2 cellular contexts compared by ENCODE assay signal in the genomic region with DNA sequence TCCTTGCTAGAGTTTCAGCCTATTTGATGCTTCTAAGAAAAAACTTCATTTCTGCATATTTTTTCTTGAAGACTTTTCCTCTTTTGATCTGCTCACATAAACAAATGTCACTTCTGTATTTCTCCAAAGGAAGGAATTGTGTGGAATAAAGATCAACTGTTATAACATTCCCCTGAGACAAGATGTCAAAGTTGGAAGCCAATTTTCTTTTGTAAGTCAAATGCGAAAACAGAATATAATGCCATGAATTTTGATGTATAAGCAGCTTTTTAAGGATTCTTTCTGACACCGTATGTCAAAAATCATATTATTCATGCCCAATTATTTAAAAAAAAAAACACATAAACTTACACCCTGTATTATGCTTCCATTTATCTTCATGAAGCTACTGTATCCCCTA.
A peak's percentile ranks its signal among the peaks of the same experiment; 100 is the strongest.
TF ChIP-seq lines count a peak whose summit lies in the region.

No MANE protein-coding gene starts in this region.

TF ChIP-seq in HepG2, 621 proteins besides CTCF, POLR2A, EP300 and RAD21 (continues in another document):
- TF ChIP-seq, protein P1, sequence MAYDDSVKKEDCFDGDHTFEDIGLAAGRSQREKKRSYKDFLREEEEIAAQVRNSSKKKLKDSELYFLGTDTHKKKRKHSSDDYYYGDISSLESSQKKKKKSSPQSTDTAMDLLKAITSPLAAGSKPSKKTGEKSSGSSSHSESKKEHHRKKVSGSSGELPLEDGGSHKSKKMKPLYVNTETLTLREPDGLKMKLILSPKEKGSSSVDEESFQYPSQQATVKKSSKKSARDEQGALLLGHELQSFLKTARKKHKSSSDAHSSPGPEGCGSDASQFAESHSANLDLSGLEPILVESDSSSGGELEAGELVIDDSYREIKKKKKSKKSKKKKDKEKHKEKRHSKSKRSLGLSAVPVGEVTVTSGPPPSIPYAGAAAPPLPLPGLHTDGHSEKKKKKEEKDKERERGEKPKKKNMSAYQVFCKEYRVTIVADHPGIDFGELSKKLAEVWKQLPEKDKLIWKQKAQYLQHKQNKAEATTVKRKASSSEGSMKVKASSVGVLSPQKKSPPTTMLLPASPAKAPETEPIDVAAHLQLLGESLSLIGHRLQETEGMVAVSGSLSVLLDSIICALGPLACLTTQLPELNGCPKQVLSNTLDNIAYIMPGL (CRISPR knock-in tag; IDR thresholded peaks at IDR 0.05; ENCODE audit: borderline replicate concordance in 1 of 2, low read depth in 1 of 2): no peak; a peak in 1 of 4 replicates
- no peak for TF ChIP-seq KDM1A (CRISPR knock-in tag; IDR thresholded peaks at IDR 0.05)
- TF ChIP-seq ETV6 (CRISPR knock-in tag; conservative IDR thresholded peaks at IDR 0.05): no peak
- TF ChIP-seq ATF1 (CRISPR knock-in tag; IDR thresholded peaks at IDR 0.05): no peak
- TF ChIP-seq, protein P2, sequence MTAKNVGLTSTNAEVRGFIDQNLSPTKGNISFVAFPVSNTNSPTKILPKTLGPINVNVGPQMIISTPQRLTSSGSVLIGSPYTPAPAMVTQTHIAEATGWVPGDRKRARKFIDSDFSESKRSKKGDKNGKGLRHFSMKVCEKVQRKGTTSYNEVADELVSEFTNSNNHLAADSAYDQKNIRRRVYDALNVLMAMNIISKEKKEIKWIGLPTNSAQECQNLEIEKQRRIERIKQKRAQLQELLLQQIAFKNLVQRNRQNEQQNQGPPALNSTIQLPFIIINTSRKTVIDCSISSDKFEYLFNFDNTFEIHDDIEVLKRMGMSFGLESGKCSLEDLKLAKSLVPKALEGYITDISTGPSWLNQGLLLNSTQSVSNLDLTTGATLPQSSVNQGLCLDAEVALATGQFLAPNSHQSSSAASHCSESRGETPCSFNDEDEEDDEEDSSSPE (CRISPR knock-in tag; IDR thresholded peaks at IDR 0.05): no peak
- TF ChIP-seq ZNF138 (CRISPR knock-in tag; IDR thresholded peaks at IDR 0.05; ENCODE audit: low read depth): no peak
- no peak for TF ChIP-seq ZNF878 (CRISPR knock-in tag; IDR thresholded peaks at IDR 0.05)
- no peak for TF ChIP-seq ZNF235 (CRISPR knock-in tag; IDR thresholded peaks at IDR 0.05; ENCODE audit: borderline replicate concordance)
- no peak; the same call in 1 of the 2 replicates for TF ChIP-seq ELF3 (CRISPR knock-in tag; IDR thresholded peaks at IDR 0.05)
- 0 out of 2 replicates have a peak, but pooled peaks have one; percentile 36 for TF ChIP-seq ZNF101 (CRISPR knock-in tag; IDR thresholded peaks at IDR 0.05; ENCODE audit: borderline replicate concordance, low read depth)
- no peak for TF ChIP-seq RFXANK (CRISPR knock-in tag; IDR thresholded peaks at IDR 0.05)
- TF ChIP-seq, protein P3, sequence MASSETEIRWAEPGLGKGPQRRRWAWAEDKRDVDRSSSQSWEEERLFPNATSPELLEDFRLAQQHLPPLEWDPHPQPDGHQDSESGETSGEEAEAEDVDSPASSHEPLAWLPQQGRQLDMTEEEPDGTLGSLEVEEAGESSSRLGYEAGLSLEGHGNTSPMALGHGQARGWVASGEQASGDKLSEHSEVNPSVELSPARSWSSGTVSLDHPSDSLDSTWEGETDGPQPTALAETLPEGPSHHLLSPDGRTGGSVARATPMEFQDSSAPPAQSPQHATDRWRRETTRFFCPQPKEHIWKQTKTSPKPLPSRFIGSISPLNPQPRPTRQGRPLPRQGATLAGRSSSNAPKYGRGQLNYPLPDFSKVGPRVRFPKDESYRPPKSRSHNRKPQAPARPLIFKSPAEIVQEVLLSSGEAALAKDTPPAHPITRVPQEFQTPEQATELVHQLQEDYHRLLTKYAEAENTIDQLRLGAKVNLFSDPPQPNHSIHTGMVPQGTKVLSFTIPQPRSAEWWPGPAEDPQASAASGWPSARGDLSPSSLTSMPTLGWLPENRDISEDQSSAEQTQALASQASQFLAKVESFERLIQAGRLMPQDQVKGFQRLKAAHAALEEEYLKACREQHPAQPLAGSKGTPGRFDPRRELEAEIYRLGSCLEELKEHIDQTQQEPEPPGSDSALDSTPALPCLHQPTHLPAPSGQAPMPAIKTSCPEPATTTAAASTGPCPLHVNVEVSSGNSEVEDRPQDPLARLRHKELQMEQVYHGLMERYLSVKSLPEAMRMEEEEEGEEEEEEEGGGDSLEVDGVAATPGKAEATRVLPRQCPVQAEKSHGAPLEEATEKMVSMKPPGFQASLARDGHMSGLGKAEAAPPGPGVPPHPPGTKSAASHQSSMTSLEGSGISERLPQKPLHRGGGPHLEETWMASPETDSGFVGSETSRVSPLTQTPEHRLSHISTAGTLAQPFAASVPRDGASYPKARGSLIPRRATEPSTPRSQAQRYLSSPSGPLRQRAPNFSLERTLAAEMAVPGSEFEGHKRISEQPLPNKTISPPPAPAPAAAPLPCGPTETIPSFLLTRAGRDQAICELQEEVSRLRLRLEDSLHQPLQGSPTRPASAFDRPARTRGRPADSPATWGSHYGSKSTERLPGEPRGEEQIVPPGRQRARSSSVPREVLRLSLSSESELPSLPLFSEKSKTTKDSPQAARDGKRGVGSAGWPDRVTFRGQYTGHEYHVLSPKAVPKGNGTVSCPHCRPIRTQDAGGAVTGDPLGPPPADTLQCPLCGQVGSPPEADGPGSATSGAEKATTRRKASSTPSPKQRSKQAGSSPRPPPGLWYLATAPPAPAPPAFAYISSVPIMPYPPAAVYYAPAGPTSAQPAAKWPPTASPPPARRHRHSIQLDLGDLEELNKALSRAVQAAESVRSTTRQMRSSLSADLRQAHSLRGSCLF (CRISPR knock-in tag; IDR thresholded peaks at IDR 0.05; ENCODE audit: borderline replicate concordance): 0 out of 2 replicates have a peak, but pooled peaks have one; percentile 36
- TF ChIP-seq NAIF1 (CRISPR knock-in tag; IDR thresholded peaks at IDR 0.05; ENCODE audit: borderline replicate concordance): no peak
- TF ChIP-seq FOXC1 (CRISPR knock-in tag; IDR thresholded peaks at IDR 0.05; ENCODE audit: borderline replicate concordance): no peak
- TF ChIP-seq SRY (CRISPR knock-in tag; IDR thresholded peaks at IDR 0.05): no peak
- no peak for TF ChIP-seq ZNF121 (CRISPR knock-in tag; IDR thresholded peaks at IDR 0.05)
- TF ChIP-seq, protein P4, sequence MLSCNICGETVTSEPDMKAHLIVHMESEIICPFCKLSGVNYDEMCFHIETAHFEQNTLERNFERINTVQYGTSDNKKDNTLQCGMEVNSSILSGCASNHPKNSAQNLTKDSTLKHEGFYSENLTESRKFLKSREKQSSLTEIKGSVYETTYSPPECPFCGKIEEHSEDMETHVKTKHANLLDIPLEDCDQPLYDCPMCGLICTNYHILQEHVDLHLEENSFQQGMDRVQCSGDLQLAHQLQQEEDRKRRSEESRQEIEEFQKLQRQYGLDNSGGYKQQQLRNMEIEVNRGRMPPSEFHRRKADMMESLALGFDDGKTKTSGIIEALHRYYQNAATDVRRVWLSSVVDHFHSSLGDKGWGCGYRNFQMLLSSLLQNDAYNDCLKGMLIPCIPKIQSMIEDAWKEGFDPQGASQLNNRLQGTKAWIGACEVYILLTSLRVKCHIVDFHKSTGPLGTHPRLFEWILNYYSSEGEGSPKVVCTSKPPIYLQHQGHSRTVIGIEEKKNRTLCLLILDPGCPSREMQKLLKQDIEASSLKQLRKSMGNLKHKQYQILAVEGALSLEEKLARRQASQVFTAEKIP (CRISPR knock-in tag; IDR thresholded peaks at IDR 0.05; ENCODE audit: borderline replicate concordance): no peak

TF ChIP-seq in neural cell, 6 proteins besides CTCF, POLR2A, EP300 and RAD21 (continued from another document):
- TF ChIP-seq POLR2AphosphoS5 (IDR thresholded peaks at IDR 0.05): peak; percentile 73
- no peak for TF ChIP-seq SMC3 (conservative IDR thresholded peaks at IDR 0.05; ENCODE audit: poor library complexity)
- TF ChIP-seq TAF1 (IDR thresholded peaks at IDR 0.05; ENCODE audit: low read depth): no peak
